1 cellular context compared by ENCODE assay signal in genomic region chr15:67556964-67557570, GRCh38.
TF ChIP-seq lines count a peak whose summit lies in the region.

No MANE protein-coding gene starts in this region.

TF ChIP-seq in GM12878, 131 proteins besides CTCF, POLR2A, EP300 and RAD21:
- TF ChIP-seq KDM1A (IDR thresholded peaks at IDR 0.05; ENCODE audit: borderline replicate concordance), result no peak
- TF ChIP-seq RELB (IDR thresholded peaks at IDR 0.05; ENCODE audit: low read depth), result no peak
- no peak for TF ChIP-seq ELK1 (IDR thresholded peaks at IDR 0.05; ENCODE audit: low read depth, low read length)
- no peak for TF ChIP-seq MXI1 (IDR thresholded peaks at IDR 0.05; ENCODE audit: low read depth, low read length)
- TF ChIP-seq KAT2A (conservative IDR thresholded peaks at IDR 0.05; ENCODE audit: control insufficient read depth, low read depth, low read length), result no peak
- no peak for TF ChIP-seq ZZZ3 (IDR thresholded peaks at IDR 0.05; ENCODE audit: control insufficient read depth, insufficient read length, low read depth)
- no peak for TF ChIP-seq SP1 (IDR thresholded peaks at IDR 0.05; ENCODE audit: low read depth, low read length)
- no peak for TF ChIP-seq HSF1 (IDR thresholded peaks at IDR 0.05; ENCODE audit: low read depth, low read length)
- TF ChIP-seq SUPT20H (IDR thresholded peaks at IDR 0.05; ENCODE audit: borderline replicate concordance, control insufficient read depth, low read depth, low read length), result no peak
- no peak for TF ChIP-seq SUZ12 (IDR thresholded peaks at IDR 0.05; ENCODE audit: unreplicated experiment)
- TF ChIP-seq EGR1 (IDR thresholded peaks at IDR 0.05; ENCODE audit: borderline replicate concordance in 1 of 2, low read depth in 2 of 2, low read length in 2 of 2), result no peak
- no peak for TF ChIP-seq HDAC2 (IDR thresholded peaks at IDR 0.05)
- TF ChIP-seq HCFC1 (IDR thresholded peaks at IDR 0.05; ENCODE audit: low read length), result no peak
- no peak for TF ChIP-seq SREBF2 (IDR thresholded peaks at IDR 0.05; ENCODE audit: low read length)
- TF ChIP-seq WRNIP1 (IDR thresholded peaks at IDR 0.05; ENCODE audit: borderline replicate concordance, low read depth, low read length), result no peak
- no peak for TF ChIP-seq FOXM1 (IDR thresholded peaks at IDR 0.05; ENCODE audit: low read depth, low read length)
- TF ChIP-seq RUNX3 (IDR thresholded peaks at IDR 0.05; ENCODE audit: low read length), result no peak
- no peak for TF ChIP-seq SIX5 (IDR thresholded peaks at IDR 0.05; ENCODE audit: low read depth, low read length, severe bottlenecking)
- no peak for TF ChIP-seq SMAD5 (IDR thresholded peaks at IDR 0.05; ENCODE audit: low read depth)
- TF ChIP-seq POU2F2 (IDR thresholded peaks at IDR 0.05; ENCODE audit: borderline replicate concordance, low read depth, low read length), result no peak
TF ChIP-seq in GM12878: peak in this region for 0.
